ENCODE assay signal across 1 cellular context in genomic region chr3:188196232-188196990, GRCh38.
TF ChIP-seq lines count a peak whose summit lies in the region.

No MANE protein-coding gene starts in this region.

TF ChIP-seq in H1, 55 proteins besides CTCF, POLR2A, EP300 and RAD21 (continued from another document):
- TF ChIP-seq CREB1 (IDR thresholded peaks at IDR 0.05) (no peak), GTF2F1 (IDR thresholded peaks at IDR 0.05; ENCODE audit: borderline replicate concordance, low read depth, low read length) (no peak), USF2 (IDR thresholded peaks at IDR 0.05; ENCODE audit: low read length) (no peak), MAFK (IDR thresholded peaks at IDR 0.05; ENCODE audit: low read depth, low read length) (no peak), TEAD4 (IDR thresholded peaks at IDR 0.05; ENCODE audit: low read depth, low read length) (no peak), EGR1 (IDR thresholded peaks at IDR 0.05; ENCODE audit: borderline replicate concordance, low read depth, low read length) (no peak)
